ENCODE assay signal across 11 cellular contexts in genomic region chr3:25021816-25022215, GRCh38.
DNase-seq lines count a peak whose midpoint lies in the region; ATAC-seq and TF ChIP-seq lines count a peak whose summit lies in the region.
"Had no signal": no experiment of that assay in that cellular context is flagged by ENCODE, and none has a peak within 500 bp of the region (broad histone marks: within the 10 kb centered on the region; RNA-seq: fewer than 3 reads in every experiment).

No MANE protein-coding gene starts in this region.

- no peak overlapping the region for H3K4me3 ChIP-seq in Peyer's patch
- no peak overlapping the region for H3K4me3 ChIP-seq in fibroblast of the aortic adventitia (ENCODE audit: low read depth, low read length)
- H3K4me3 ChIP-seq in ovary = no peak overlapping the region

- intact Hi-C loops in ovary (cut with DNase I) = no loop called here

- TF ChIP-seq POLR2A in Peyer's patch (IDR thresholded peaks at IDR 0.05) (no peak), ovary (IDR thresholded peaks at IDR 0.05) (no peak)

- peak; percentile 66 for DNase-seq in EH (ENCODE audit: low read depth)
- DNase-seq in Peyer's patch = no peak
- DNase-seq in fibroblast of the aortic adventitia (ENCODE audit: low read depth) = peak; percentile 52
- DNase-seq in ovary = no peak
- no peak for DNase-seq in activated effector memory CD4-positive, alpha-beta T cell treated with anti-CD3 and anti-CD28 coated beads, Interleukin-2, amount 50 U/mL, for 16 hours
- DNase-seq in stimulated activated CD8-positive, alpha-beta memory T cell treated with anti-CD3 and anti-CD28 coated beads, Interleukin-4, amount 100 ng/mL, for 48 hours = no peak
- DNase-seq: activated T-cell treated with anti-CD3 and anti-CD28 coated beads, Interleukin-2, amount 50 U/mL, for 48 hours; GF-D8; NCI-H748 treated with DMSO at 0.1 percent for 48 hours had no signal

- H3K9me3 ChIP-seq in Peyer's patch = no peaks in the 10 kb centered on the region
- no peaks in the 10 kb centered on the region for H3K9me3 ChIP-seq in ovary

- no peak overlapping the region for H3K27ac ChIP-seq in Peyer's patch
- H3K27ac ChIP-seq in ovary = no peak overlapping the region

- no peak for ATAC-seq in HG02885 (IDR thresholded peaks at IDR 0.05; ENCODE audit: poor library complexity, unreplicated experiment)
- no peak for ATAC-seq in GM19463 (IDR thresholded peaks at IDR 0.05; ENCODE audit: unreplicated experiment)

- no peaks in the 10 kb centered on the region for H3K4me1 ChIP-seq in Peyer's patch
- no peaks in the 10 kb centered on the region for H3K4me1 ChIP-seq in ovary (ENCODE audit: insufficient read depth)

- H3K27me3 ChIP-seq in Peyer's patch (no peaks in the 10 kb centered on the region), ovary (no peaks in the 10 kb centered on the region)

- H3K36me3 ChIP-seq in Peyer's patch = no peaks in the 10 kb centered on the region
- no peaks in the 10 kb centered on the region for H3K36me3 ChIP-seq in ovary

- TF ChIP-seq CTCF in Peyer's patch (IDR thresholded peaks at IDR 0.05) = peak in 4 of 6 experiments; percentile 12 to 41 (median 34)
- TF ChIP-seq CTCF in fibroblast of the aortic adventitia (IDR thresholded peaks at IDR 0.05; ENCODE audit: insufficient read depth, low read length) = peak; percentile 45
- TF ChIP-seq CTCF in ovary (IDR thresholded peaks at IDR 0.05) = peak in 2 of 3 donors; percentile 16 to 23

- 61 to 75% (median 61%) methylated on average over 3 of the region's 3 CpGs for WGBS in ovary, 3 donors

- TF ChIP-seq EP300 in ovary (IDR thresholded peaks at IDR 0.05) = no peak

Comparison
In these comparisons a context has a peak if more than half of its experiments do, and no peak if none do; other contexts are left out.
1. DNase-seq: peak in EH (single experiment) and fibroblast of the aortic adventitia (single experiment); none in Peyer's patch (0 of 3), ovary (0 of 5), activated effector memory CD4-positive, alpha-beta T cell treated with anti-CD3 and anti-CD28 coated beads, Interleukin-2, amount 50 U/mL, for 16 hours (single experiment) and stimulated activated CD8-positive, alpha-beta memory T cell treated with anti-CD3 and anti-CD28 coated beads, Interleukin-4, amount 100 ng/mL, for 48 hours (single experiment).
2. Peak in every context shown above with its lines, with median percentiles within 50 percentile points of each other: CTCF ChIP-seq.